8 cellular contexts compared by ENCODE assay signal in genomic region chr15:77496710-77497107, GRCh38.
DNase-seq lines count a peak whose midpoint lies in the region; ATAC-seq and TF ChIP-seq lines count a peak whose summit lies in the region.

No MANE protein-coding gene starts in this region.

- H3K4me2 ChIP-seq in mesenchymal stem cell (ENCODE audit: low read length, poor library complexity, severe bottlenecking) = peak overlapping the region; percentile 18

- H2AFZ ChIP-seq in mesenchymal stem cell (ENCODE audit: low read depth, low read length) = peak overlapping the region; percentile 30

- peak overlapping the region; percentile 78 for H3K9ac ChIP-seq in mesenchymal stem cell (ENCODE audit: low read length)

- H3K36me3 ChIP-seq in BE2C (no peaks in the 10 kb centered on the region), H7 (replicated peaks; ENCODE audit: control insufficient read depth, insufficient read depth, low read length) (no peaks in the 10 kb centered on the region), mesenchymal stem cell (ENCODE audit: control insufficient read depth in 1 of 2, insufficient read depth in 2 of 2, low read depth in 1 of 2, low read length in 2 of 2) (no peaks in the 10 kb centered on the region)

- peak overlapping the region; percentile 92 for H4K8ac ChIP-seq in mesenchymal stem cell (ENCODE audit: low read length)

- H3K27me3 ChIP-seq in BE2C = no peaks in the 10 kb centered on the region
- no peaks in the 10 kb centered on the region for H3K27me3 ChIP-seq in H7 (ENCODE audit: control insufficient read depth, insufficient read depth, low read length)
- H3K27me3 ChIP-seq in mesenchymal stem cell (ENCODE audit: control insufficient read depth in 1 of 2, insufficient read depth in 1 of 2, low read length in 2 of 2) = no peaks in the 10 kb centered on the region

- DNase-seq in BE2C = peak; percentile 87
- DNase-seq in H7 = peak; percentile 90
- peak; percentile 37 for DNase-seq in NCI-H748 (lab: John Stamatoyannopoulos, UW; ENCODE audit: unreplicated experiment)
- peak; percentile 67 to 69 for DNase-seq in activated CD4-positive, alpha-beta T cell treated with anti-CD3 and anti-CD28 coated beads, Interleukin-2, amount 50 U/mL, for 4 hours
- peak; percentile 88 for DNase-seq in ecto neural progenitor cell (ENCODE audit: low spot score)
- peak; percentile 90 for DNase-seq in mesenchymal stem cell
- peak; percentile 43 for DNase-seq in stimulated activated CD8-positive, alpha-beta memory T cell treated with anti-CD3 and anti-CD28 coated beads, Interleukin-12 subunit alpha, Interleukin-12 subunit beta, amount 100 ng/mL, for 4 hours (ENCODE audit: low read depth)

- H3K18ac ChIP-seq in mesenchymal stem cell (ENCODE audit: low read depth in 1 of 2, low read length in 2 of 2) = peak overlapping the region; percentile 64 to 87

- H3K23ac ChIP-seq in mesenchymal stem cell (ENCODE audit: low read length in 2 of 2) = no peak overlapping the region

- H3K27ac ChIP-seq in mesenchymal stem cell (ENCODE audit: low read length, poor library complexity, severe bottlenecking) = peak overlapping the region; percentile 78

- ATAC-seq in GM19023 (IDR thresholded peaks at IDR 0.05; ENCODE audit: unreplicated experiment) = no peak

- H3K79me1 ChIP-seq in mesenchymal stem cell (replicated peaks; ENCODE audit: low read length, poor library complexity, severe bottlenecking) = no peaks in the 10 kb centered on the region

- WGBS in mesenchymal stem cell = 17% methylated on average over 16 of the region's 16 CpGs

- H2BK15ac ChIP-seq in mesenchymal stem cell (ENCODE audit: low read depth, poor library complexity, severe bottlenecking) = no peak overlapping the region

- no peak overlapping the region for H2AK5ac ChIP-seq in mesenchymal stem cell (ENCODE audit: low read length, severe bottlenecking)

- peak; percentile 98 for TF ChIP-seq CTCF in BE2C (IDR thresholded peaks at IDR 0.05; ENCODE audit: low read depth, low read length)

- peak overlapping the region; percentile 12 for H2BK120ac ChIP-seq in mesenchymal stem cell (ENCODE audit: low read depth, low read length)

- no peak overlapping the region for H3K14ac ChIP-seq in mesenchymal stem cell (ENCODE audit: low read length in 2 of 2)

- peaks cover 20% of the 10 kb centered on the region for H3K4me1 ChIP-seq in BE2C
- peaks cover 23% of the 10 kb centered on the region for H3K4me1 ChIP-seq in mesenchymal stem cell (ENCODE audit: control insufficient read depth, insufficient read depth, low read depth, low read length)

- H3K9me3 ChIP-seq in BE2C = no peaks in the 10 kb centered on the region
- no peaks in the 10 kb centered on the region for H3K9me3 ChIP-seq in mesenchymal stem cell (ENCODE audit: control insufficient read depth, low read length)

- H4K91ac ChIP-seq in mesenchymal stem cell (ENCODE audit: low read length) = no peak overlapping the region

- H2BK5ac ChIP-seq in mesenchymal stem cell (ENCODE audit: low read depth, low read length, poor library complexity, severe bottlenecking) = peak overlapping the region; percentile 53

- peak overlapping the region; percentile 31 to 87 for H2BK12ac ChIP-seq in mesenchymal stem cell (ENCODE audit: low read length in 2 of 2)

- H3K4me3 ChIP-seq in BE2C (ENCODE audit: low read depth, low read length) (peak overlapping the region; percentile 39), H7 (ENCODE audit: insufficient read depth, low read depth, low read length) (no peak overlapping the region), mesenchymal stem cell (ENCODE audit: insufficient read depth in 1 of 2, low read depth in 1 of 2, low read length in 2 of 2) (peak overlapping the region in 1 of 2 experiments; percentile 64)

- H3K4ac ChIP-seq in mesenchymal stem cell (ENCODE audit: low read depth in 1 of 2, low read length in 2 of 2) = peak overlapping the region in 1 of 2 experiments; percentile 85

Comparison
In these comparisons a context has a peak if more than half of its experiments do, and no peak if none do; other contexts are left out.
1. DNase-seq: peak in every context shown above with its lines; median percentile 90 in H7; 90 in mesenchymal stem cell; 88 in ecto neural progenitor cell; 87 in BE2C; 68 in activated CD4-positive, alpha-beta T cell treated with anti-CD3 and anti-CD28 coated beads, Interleukin-2, amount 50 U/mL, for 4 hours; 43 in stimulated activated CD8-positive, alpha-beta memory T cell treated with anti-CD3 and anti-CD28 coated beads, Interleukin-12 subunit alpha, Interleukin-12 subunit beta, amount 100 ng/mL, for 4 hours; 37 in NCI-H748.